8 cellular contexts compared by ENCODE assay signal in genomic region chr18:3452750-3453539, GRCh38. TPM values are rescaled to one million over a fixed set of nuclear protein-coding genes. Genes with fewer than 3 reads are reported as not detected.
DNase-seq lines count a peak whose midpoint lies in the region; ATAC-seq and TF ChIP-seq lines count a peak whose summit lies in the region.

No MANE protein-coding gene starts in this region.

- peaks cover 53 to 60% (median 59%) of the 10 kb centered on the region in 3 experiments for H3K36me3 Mint-ChIP-seq in H9 (ENCODE audit: insufficient read depth in 1 of 3, low read depth in 3 of 3)
- H3K36me3 Mint-ChIP-seq in activated CD4-positive, alpha-beta memory T cell treated with anti-CD3 and anti-CD28 coated beads, Interleukin-2, amount 10 ng/mL, durations not matched to agents 7 days and 5 days (ENCODE audit: low read depth): peaks cover 25% of the 10 kb centered on the region

- H3K9ac ChIP-seq in H9 (ENCODE audit: extremely low read depth, insufficient read length, low read length): peak overlapping the region; percentile 96

- no peak overlapping the region for H2AFZ ChIP-seq in H9 (ENCODE audit: low read length)

- H4K20me1 ChIP-seq in H9 (ENCODE audit: control insufficient read depth, insufficient read depth, insufficient read length): no peaks in the 10 kb centered on the region

- no peak overlapping the region for H2BK12ac ChIP-seq in H9 (ENCODE audit: insufficient read length, low read depth, low read length)

- no peak overlapping the region for H4K91ac ChIP-seq in H9 (ENCODE audit: insufficient read length, low read depth, low read length)

- H4K5ac ChIP-seq in H9 (ENCODE audit: insufficient read length, low read depth, low read length): no peak overlapping the region

- TF ChIP-seq EP300 in gastroesophageal sphincter (IDR thresholded peaks at IDR 0.05) (no peak), sigmoid colon (IDR thresholded peaks at IDR 0.05) (no peak)

- TF ChIP-seq CTCF in H9 (conservative IDR thresholded peaks at IDR 0.05): no peak
- no peak for TF ChIP-seq CTCF in gastroesophageal sphincter (IDR thresholded peaks at IDR 0.05)
- no peak for TF ChIP-seq CTCF in sigmoid colon (IDR thresholded peaks at IDR 0.05)

- H2BK20ac ChIP-seq in H9 (ENCODE audit: low read depth, low read length, poor library complexity, severe bottlenecking): no peak overlapping the region

- peaks cover 2% of the 10 kb centered on the region; the same call in 1 of the 2 replicates for H3K27me3 Mint-ChIP-seq in H9 (ENCODE audit: low read depth)
- H3K27me3 Mint-ChIP-seq in activated CD4-positive, alpha-beta memory T cell treated with anti-CD3 and anti-CD28 coated beads, Interleukin-2, amount 10 ng/mL, durations not matched to agents 7 days and 5 days: no peaks in the 10 kb centered on the region

- no peak overlapping the region for H3T11ph ChIP-seq in H9 (ENCODE audit: low read length)

- peak overlapping the region; percentile 49; the same call in 1 of the 2 replicates for H3K14ac ChIP-seq in H9 (ENCODE audit: insufficient read depth, low read length)

- DNase-seq in H9 (no peak), sigmoid colon (no peak), G401 (ENCODE audit: low spot score) (no peak)
- DNase-seq in activated CD4-positive, alpha-beta memory T cell treated with anti-CD3 and anti-CD28 coated beads, Interleukin-2, amount 10 ng/mL, durations not matched to agents 7 days and 5 days: no peak

- H3K18ac ChIP-seq in H9 (ENCODE audit: insufficient read length, low read depth, low read length): no peak overlapping the region

- no peak overlapping the region for H2BK5ac ChIP-seq in H9 (ENCODE audit: insufficient read length, low read length)

- no peak overlapping the region for H2BK120ac ChIP-seq in H9 (ENCODE audit: low read depth, low read length, poor library complexity, severe bottlenecking)

- peaks cover 4% of the 10 kb centered on the region for H3K79me1 ChIP-seq in H9 (ENCODE audit: insufficient read depth, low read depth, low read length, poor library complexity, severe bottlenecking)

- no CpG with 5 or more reads among the region's 17 CpGs for WGBS in H9 (ENCODE audit: extremely low coverage, insufficient read length, low lambda C conversion rate)
- WGBS in gastroesophageal sphincter (ENCODE audit: low coverage in 1 of 2), 2 donors: 14 to 35% methylated on average over 4 to 7 of the region's 17 CpGs
- WGBS in sigmoid colon, 2 donors: 14 to 52% methylated on average over 17 of the region's 17 CpGs

- TF ChIP-seq POLR2A in gastroesophageal sphincter (IDR thresholded peaks at IDR 0.05) (no peak), sigmoid colon (IDR thresholded peaks at IDR 0.05) (no peak)

- H3K27ac ChIP-seq in H9 (ENCODE audit: insufficient read length, low read depth, low read length) (peak overlapping the region; percentile 62), gastroesophageal sphincter (peak overlapping the region; percentile 94 to 99 (median 99)), sigmoid colon (peak overlapping the region; percentile 97 to 100 (median 99))

- peaks cover 0 to 21% of the 10 kb centered on the region in 2 donors for H3K36me3 ChIP-seq in gastroesophageal sphincter
- H3K36me3 ChIP-seq in sigmoid colon: peaks cover 0 to 19% (median 15%) of the 10 kb centered on the region in 4 donors

- no peak overlapping the region for H2AK5ac ChIP-seq in H9 (ENCODE audit: insufficient read length, low read length)

- H3K4me1 Mint-ChIP-seq in H9: peaks cover 38 to 40% of the 10 kb centered on the region in 2 experiments
- peaks cover 49% of the 10 kb centered on the region for H3K4me1 Mint-ChIP-seq in activated CD4-positive, alpha-beta memory T cell treated with anti-CD3 and anti-CD28 coated beads, Interleukin-2, amount 10 ng/mL, durations not matched to agents 7 days and 5 days

- intact Hi-C loops in sigmoid colon (cut with DNase I): loop anchor here (2.0 to 10.0 kb wide), 5 partner anchors 142 to 796 kb away; partner anchors contain the start of genes MYL12B and SMCHD1

- peak overlapping the region; percentile 97 for H3K4me2 ChIP-seq in H9 (ENCODE audit: insufficient read depth, insufficient read length, low read length)

- H3K23me2 ChIP-seq in H9 (ENCODE audit: insufficient read length, low read depth, low read length, poor library complexity, severe bottlenecking): peaks cover 27% of the 10 kb centered on the region

- H3K23ac ChIP-seq in H9 (ENCODE audit: insufficient read length, low read depth, low read length): no peak overlapping the region

- H3K9me3 ChIP-seq in H9 (ENCODE audit: control insufficient read depth, low read depth, low read length) (no peaks in the 10 kb centered on the region), gastroesophageal sphincter (no peaks in the 10 kb centered on the region), sigmoid colon (no peaks in the 10 kb centered on the region)

- H3K27me3 ChIP-seq in H9 (ENCODE audit: insufficient read depth, low read length) (no peaks in the 10 kb centered on the region), gastroesophageal sphincter (no peaks in the 10 kb centered on the region), sigmoid colon (no peaks in the 10 kb centered on the region)

- H4K8ac ChIP-seq in H9 (replicated peaks; ENCODE audit: insufficient read length, low read depth, low read length): no peak overlapping the region

- H3K4me3 ChIP-seq in gastroesophageal sphincter: peak overlapping the region; percentile 73 to 90
- H3K4me3 ChIP-seq in sigmoid colon: peak overlapping the region; percentile 67 to 82 (median 78)

- CTCF ChIA-PET in activated CD4-positive, alpha-beta memory T cell treated with anti-CD3 and anti-CD28 coated beads, Interleukin-2, amount 10 ng/mL, durations not matched to agents 7 days and 5 days (lab: Charles Lee): interaction anchor here (0.6 to 8.8 kb wide), 15 partner anchors 15 to 344 kb away, joined by 3 to 75 read pairs (median 7); no protein-coding TSS in a partner anchor

- H3K4me3 Mint-ChIP-seq in H9: peak overlapping the region; percentile 98 to 99
- peak overlapping the region; percentile 92 for H3K4me3 Mint-ChIP-seq in activated CD4-positive, alpha-beta memory T cell treated with anti-CD3 and anti-CD28 coated beads, Interleukin-2, amount 10 ng/mL, durations not matched to agents 7 days and 5 days

- no peak overlapping the region for H3K4ac ChIP-seq in H9 (ENCODE audit: low read depth, low read length)

- H3K4me1 ChIP-seq in H9 (ENCODE audit: insufficient read depth, low read length) (peaks cover 8% of the 10 kb centered on the region; the same call in 1 of the 2 replicates), gastroesophageal sphincter (peaks cover 10 to 57% (median 10%) of the 10 kb centered on the region in 3 donors), sigmoid colon (peaks cover 0 to 43% (median 31%) of the 10 kb centered on the region in 4 donors)

- H3K79me2 ChIP-seq in H9 (ENCODE audit: insufficient read depth, low read length): peaks cover 47% of the 10 kb centered on the region; the same call in 1 of the 2 replicates

- no peak overlapping the region for H3K56ac ChIP-seq in H9 (ENCODE audit: insufficient read length, low read depth, low read length)

- no peak overlapping the region for H2BK15ac ChIP-seq in H9 (ENCODE audit: low read depth, low read length)

- in situ Hi-C loops in G401 (cut with HindIII; ENCODE audit: low sequenced_read_pairs): no loop called here

- POLR2A ChIA-PET in activated CD4-positive, alpha-beta memory T cell treated with anti-CD3 and anti-CD28 coated beads, Interleukin-2, amount 10 ng/mL, durations not matched to agents 7 days and 5 days (lab: Charles Lee): interaction anchor here (1.2 to 10.9 kb wide), 16 partner anchors 10 to 882 kb away, joined by 3 to 143 read pairs (median 13); partner anchors contain the start of genes METTL4, MYL12A, MYL12B and NDC80

- peak overlapping the region; percentile 97 to 99 (median 97) for H3K27ac Mint-ChIP-seq in H9
- peak overlapping the region; percentile 96 for H3K27ac Mint-ChIP-seq in activated CD4-positive, alpha-beta memory T cell treated with anti-CD3 and anti-CD28 coated beads, Interleukin-2, amount 10 ng/mL, durations not matched to agents 7 days and 5 days

- peaks cover 4 to 17% of the 10 kb centered on the region in 2 experiments; a peak in 4 of 5 replicates for H3K9me3 Mint-ChIP-seq in H9
- no peaks in the 10 kb centered on the region for H3K9me3 Mint-ChIP-seq in activated CD4-positive, alpha-beta memory T cell treated with anti-CD3 and anti-CD28 coated beads, Interleukin-2, amount 10 ng/mL, durations not matched to agents 7 days and 5 days

- no peak for ATAC-seq in gastroesophageal sphincter
- no peak for ATAC-seq in GM21447 (IDR thresholded peaks at IDR 0.05; ENCODE audit: unreplicated experiment)
- ATAC-seq in HG02981 (IDR thresholded peaks at IDR 0.05; ENCODE audit: unreplicated experiment): no peak
- no peak for ATAC-seq in HG03378 (IDR thresholded peaks at IDR 0.05; ENCODE audit: unreplicated experiment)

RNA-seq across cellular contexts. Expression of gene TGIF1, which starts 3.0 kb away (rescaled TPM):
- 251 and 261 TPM in 2 replicates for total RNA-seq in H9 (2021)
- total RNA-seq in activated CD4-positive, alpha-beta memory T cell treated with anti-CD3 and anti-CD28 coated beads, Interleukin-2, amount 10 ng/mL, durations not matched to agents 7 days and 5 days: 10 to 100 TPM; 23.3 to 24.7 TPM
- total RNA-seq in gastroesophageal sphincter: 10 to 100 TPM; 55.5 to 95.8 (median 77.0) TPM
- 10 to 100 TPM; 32.1 to 80.6 (median 50.6) TPM for total RNA-seq in sigmoid colon
- polyA plus RNA-seq in sigmoid colon: 10 to 100 TPM; 34.7 to 72.1 (median 40.9) TPM
- total RNA-seq in G401 (2014; rRNA removed; shearing (Covaris generic)): 279 and 304 TPM in 2 replicates
